Comparison of ENCODE assay signal across 31 cellular contexts in genomic region chr3:63609834-63610233, GRCh38. TPM values are rescaled to one million over a fixed set of nuclear protein-coding genes. Genes with fewer than 3 reads are reported as not detected.
"Had no signal": no experiment of that assay in that cellular context is flagged by ENCODE, and none has a peak within 500 bp of the region (broad histone marks: within the 10 kb centered on the region; RNA-seq: fewer than 3 reads in every experiment).

No MANE protein-coding gene starts in this region.

- DNase-seq: stimulated activated CD4-positive, alpha-beta T cell treated with anti-CD3 and anti-CD28 coated beads, Interleukin-2, amount 100 ng/mL, for 48 hours; stimulated activated CD4-positive, alpha-beta T cell treated with anti-CD3 and anti-CD28 coated beads, Interleukin-4, amount 100 ng/mL, for 1 hour; stimulated activated CD4-positive, alpha-beta T cell treated with anti-CD3 and anti-CD28 coated beads, Interleukin-4, amount 100 ng/mL, for 24 hours; stimulated activated CD4-positive, alpha-beta T cell treated with anti-CD3 and anti-CD28 coated beads, Interleukin-4, amount 100 ng/mL, for 4 hours; stimulated activated CD8-positive, alpha-beta memory T cell treated with anti-CD3 and anti-CD28 coated beads, Interleukin-4, amount 100 ng/mL, for 48 hours; stimulated activated naive B cell treated with anti-CD40 and anti-IgM and Interleukin-4, amounts not matched to agents 10 μg/mL and 1 μg/mL and 100 μg/mL, for 72 hours; stimulated activated naive CD4-positive, alpha-beta T cell; stimulated activated naive CD4-positive, alpha-beta T cell treated with Interleukin-2 at 50 U/mL for 16 hours; stimulated activated naive CD8-positive, alpha-beta T cell treated with anti-CD3 and anti-CD28 coated beads, Interleukin-15, amount 100 ng/mL, for 72 hours; stimulated activated naive CD8-positive, alpha-beta T cell treated with anti-CD3 and anti-CD28 coated beads, Interleukin-15, Interleukin-2, amounts not matched to agents 100 U/mL and 50 U/mL, for 24 hours; stomach; substantia nigra; testis; thyroid gland; tibial artery; transverse colon; trophoblast cell; upper lobe of left lung; upper lobe of right lung; uterus had no signal

- H3K4me1 ChIP-seq: suprapubic skin, testis, thyroid gland, tibial artery, tibial nerve, transverse colon, upper lobe of left lung, upper lobe of right lung, uterus, vagina had no signal

- FAIRE-seq: urothelium cell line had no signal

- H3K27ac ChIP-seq: stomach, suprapubic skin, testis, thoracic aorta, thyroid gland, tibial artery, tibial nerve, transverse colon, upper lobe of left lung, upper lobe of right lung, uterus, vagina had no signal

- H3K36me3 ChIP-seq: stomach, suprapubic skin, thoracic aorta, thyroid gland, tibial artery, tibial nerve, transverse colon, upper lobe of left lung, upper lobe of right lung, uterus, vagina had no signal

- H3K27me3 ChIP-seq: stomach, suprapubic skin, testis, thyroid gland, tibial artery, tibial nerve, transverse colon, upper lobe of left lung, upper lobe of right lung, uterus, vagina had no signal

- H3K9me3 ChIP-seq: stomach, suprapubic skin, testis, thoracic aorta, thyroid gland, tibial artery, tibial nerve, transverse colon, upper lobe of left lung, upper lobe of right lung, uterus, vagina had no signal

- H3K4me3 ChIP-seq: stomach, suprapubic skin, testis, thoracic aorta, thyroid gland, tibial artery, tibial nerve, transverse colon, upper lobe of left lung, upper lobe of right lung, uterus, vagina had no signal

- ATAC-seq: stimulated activated effector memory CD8-positive, alpha-beta T cell treated with anti-CD3 and anti-CD28 coated beads, Interleukin-12 subunit alpha, Interleukin-12 subunit beta, amount 100 ng/mL, for 72 hours; stimulated activated memory B cell treated with anti-CD40 and anti-IgM and Interleukin-4, amounts not matched to agents 10 μg/mL and 1 μg/mL and 100 μg/mL, for 72 hours; stimulated activated naive B cell treated with anti-CD40 and anti-IgM and Interleukin-4, amounts not matched to agents 10 μg/mL and 1 μg/mL and 100 μg/mL, for 72 hours; stimulated activated naive CD8-positive, alpha-beta T cell treated with anti-CD3 and anti-CD28 coated beads, Interleukin-15, amount 100 ng/mL, for 72 hours; stimulated activated naive CD8-positive, alpha-beta T cell treated with anti-CD3 and anti-CD28 coated beads, Interleukin-15, Interleukin-2, amounts not matched to agents 100 U/mL and 50 U/mL, for 24 hours; upper lobe of right lung had no signal

RNA-seq across cellular contexts. Expression of gene SNTN, which starts 42.6 kb away (rescaled TPM):
- total RNA-seq: stomach, subcutaneous adipose tissue, suprapubic skin, temporal lobe, testis, thoracic aorta, thyroid gland, tibial nerve, transverse colon, upper lobe of right lung, ureter, urinary bladder, vagina had no signal
- polyA plus RNA-seq: stomach, urinary bladder had no signal
